Comparison of ENCODE assay signal across 1 cellular context in genomic region chr7:33654641-33655040, GRCh38.
TF ChIP-seq lines count a peak whose summit lies in the region.

No MANE protein-coding gene starts in this region.

TF ChIP-seq in HEK293, 187 proteins besides CTCF, POLR2A, EP300 and RAD21 (continued from another document):
- TF ChIP-seq TSHZ1 (tag by site-specific recombination; IDR thresholded peaks at IDR 0.05; ENCODE audit: borderline replicate concordance) (no peak), ZNF138 (tag by site-specific recombination; IDR thresholded peaks at IDR 0.05; ENCODE audit: borderline replicate concordance) (no peak), ZNF175 (tag by site-specific recombination; IDR thresholded peaks at IDR 0.05) (no peak), ZNF341 (tag by site-specific recombination; IDR thresholded peaks at IDR 0.05; ENCODE audit: low read depth) (0 out of 2 replicates have a peak, but pooled peaks have one; percentile 17), MZF1 (tag by site-specific recombination; IDR thresholded peaks at IDR 0.05; ENCODE audit: borderline replicate concordance) (no peak), OSR2 (tag by site-specific recombination; IDR thresholded peaks at IDR 0.05) (peak; percentile 28; the same call in 1 of the 2 replicates), ZSCAN23 (tag by site-specific recombination; IDR thresholded peaks at IDR 0.05) (no peak), ZNF449 (tag by site-specific recombination; IDR thresholded peaks at IDR 0.05) (no peak), ZEB2 (tag by site-specific recombination; IDR thresholded peaks at IDR 0.05) (no peak), ZNF692 (tag by site-specific recombination; IDR thresholded peaks at IDR 0.05) (no peak), ZNF26 (tag by site-specific recombination; IDR thresholded peaks at IDR 0.05) (no peak), ELK4 (IDR thresholded peaks at IDR 0.05; ENCODE audit: borderline replicate concordance, low read depth, low read length) (no peak), ZBTB6 (tag by site-specific recombination; IDR thresholded peaks at IDR 0.05) (no peak), GLIS2 (tag by site-specific recombination; IDR thresholded peaks at IDR 0.05) (no peak), BCL11A (tag by site-specific recombination; IDR thresholded peaks at IDR 0.05; ENCODE audit: low read depth) (0 out of 2 replicates have a peak, but pooled peaks have one; percentile 14), ZNF416 (tag by site-specific recombination; IDR thresholded peaks at IDR 0.05) (no peak), ZNF610 (tag by site-specific recombination; IDR thresholded peaks at IDR 0.05; ENCODE audit: borderline replicate concordance) (no peak), PRDM4 (tag by site-specific recombination; IDR thresholded peaks at IDR 0.05) (no peak), ZNF843 (tag by site-specific recombination; IDR thresholded peaks at IDR 0.05) (0 out of 2 replicates have a peak, but pooled peaks have one; percentile 27), ZNF202 (tag by site-specific recombination; IDR thresholded peaks at IDR 0.05; ENCODE audit: borderline replicate concordance) (no peak), ZFP69B (tag by site-specific recombination; IDR thresholded peaks at IDR 0.05) (no peak), ZNF623 (tag by site-specific recombination; IDR thresholded peaks at IDR 0.05) (no peak), ZNF311 (tag by site-specific recombination; IDR thresholded peaks at IDR 0.05; ENCODE audit: borderline replicate concordance) (no peak), ZNF23 (tag by site-specific recombination; IDR thresholded peaks at IDR 0.05; ENCODE audit: borderline replicate concordance) (no peak), ZNF211 (tag by site-specific recombination; IDR thresholded peaks at IDR 0.05; ENCODE audit: low read depth) (no peak), GLI4 (tag by site-specific recombination; IDR thresholded peaks at IDR 0.05) (no peak), ZNF544 (tag by site-specific recombination; IDR thresholded peaks at IDR 0.05) (no peak), ZNF529 (tag by site-specific recombination; IDR thresholded peaks at IDR 0.05; ENCODE audit: insufficient replicate concordance) (no peak), ZNF404 (tag by site-specific recombination; IDR thresholded peaks at IDR 0.05) (no peak), ZNF768 (tag by site-specific recombination; IDR thresholded peaks at IDR 0.05) (no peak), ZNF571 (tag by site-specific recombination; IDR thresholded peaks at IDR 0.05) (no peak), EGR2 (tag by site-specific recombination; IDR thresholded peaks at IDR 0.05; ENCODE audit: low read depth) (peak; percentile 37; the same call in 1 of the 2 replicates), REPIN1 (tag by site-specific recombination; IDR thresholded peaks at IDR 0.05; ENCODE audit: low read depth) (no peak), ZNF433 (tag by site-specific recombination; IDR thresholded peaks at IDR 0.05; ENCODE audit: low read depth) (no peak), ZNF580 (tag by site-specific recombination; IDR thresholded peaks at IDR 0.05) (no peak), RBAK (tag by site-specific recombination; IDR thresholded peaks at IDR 0.05) (no peak), ZNF776 (tag by site-specific recombination; IDR thresholded peaks at IDR 0.05; ENCODE audit: borderline replicate concordance) (no peak), ZNF777 (tag by site-specific recombination; IDR thresholded peaks at IDR 0.05; ENCODE audit: borderline replicate concordance) (no peak), ZNF174 (tag by site-specific recombination; IDR thresholded peaks at IDR 0.05) (no peak)
